In genomic region chr11:3954448-3955298, GRCh38 we compare ENCODE assay signal across 2 cellular contexts.
TF ChIP-seq lines count a peak whose summit lies in the region.

No MANE protein-coding gene starts in this region.

TF ChIP-seq in WTC11, 78 proteins besides CTCF, POLR2A, EP300 and RAD21 (continued from another document):
- TF ChIP-seq, protein P1, sequence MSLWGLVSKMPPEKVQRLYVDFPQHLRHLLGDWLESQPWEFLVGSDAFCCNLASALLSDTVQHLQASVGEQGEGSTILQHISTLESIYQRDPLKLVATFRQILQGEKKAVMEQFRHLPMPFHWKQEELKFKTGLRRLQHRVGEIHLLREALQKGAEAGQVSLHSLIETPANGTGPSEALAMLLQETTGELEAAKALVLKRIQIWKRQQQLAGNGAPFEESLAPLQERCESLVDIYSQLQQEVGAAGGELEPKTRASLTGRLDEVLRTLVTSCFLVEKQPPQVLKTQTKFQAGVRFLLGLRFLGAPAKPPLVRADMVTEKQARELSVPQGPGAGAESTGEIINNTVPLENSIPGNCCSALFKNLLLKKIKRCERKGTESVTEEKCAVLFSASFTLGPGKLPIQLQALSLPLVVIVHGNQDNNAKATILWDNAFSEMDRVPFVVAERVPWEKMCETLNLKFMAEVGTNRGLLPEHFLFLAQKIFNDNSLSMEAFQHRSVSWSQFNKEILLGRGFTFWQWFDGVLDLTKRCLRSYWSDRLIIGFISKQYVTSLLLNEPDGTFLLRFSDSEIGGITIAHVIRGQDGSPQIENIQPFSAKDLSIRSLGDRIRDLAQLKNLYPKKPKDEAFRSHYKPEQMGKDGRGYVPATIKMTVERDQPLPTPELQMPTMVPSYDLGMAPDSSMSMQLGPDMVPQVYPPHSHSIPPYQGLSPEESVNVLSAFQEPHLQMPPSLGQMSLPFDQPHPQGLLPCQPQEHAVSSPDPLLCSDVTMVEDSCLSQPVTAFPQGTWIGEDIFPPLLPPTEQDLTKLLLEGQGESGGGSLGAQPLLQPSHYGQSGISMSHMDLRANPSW (CRISPR knock-in tag; conservative IDR thresholded peaks at IDR 0.05; ENCODE audit: low read depth), result no peak
- TF ChIP-seq E2F1 (CRISPR knock-in tag; IDR thresholded peaks at IDR 0.05) (no peak), SOX15 (CRISPR knock-in tag; IDR thresholded peaks at IDR 0.05) (no peak), ETV6 (CRISPR knock-in tag; IDR thresholded peaks at IDR 0.05) (no peak), MXD4 (CRISPR knock-in tag; IDR thresholded peaks at IDR 0.05; ENCODE audit: borderline replicate concordance) (no peak), ZNF232 (CRISPR knock-in tag; IDR thresholded peaks at IDR 0.05) (no peak), PRRX2 (CRISPR knock-in tag; IDR thresholded peaks at IDR 0.05) (no peak), KAT7 (CRISPR knock-in tag; IDR thresholded peaks at IDR 0.05; ENCODE audit: borderline replicate concordance) (no peak), FOXK1 (CRISPR knock-in tag; IDR thresholded peaks at IDR 0.05) (no peak), ZNF423 (CRISPR knock-in tag; IDR thresholded peaks at IDR 0.05) (no peak), HMGA2 (CRISPR knock-in tag; IDR thresholded peaks at IDR 0.05) (no peak), ZNF317 (CRISPR knock-in tag; IDR thresholded peaks at IDR 0.05; ENCODE audit: borderline replicate concordance, low read depth) (no peak), ZNF416 (CRISPR knock-in tag; IDR thresholded peaks at IDR 0.05) (no peak), EMX1 (CRISPR knock-in tag; IDR thresholded peaks at IDR 0.05) (no peak)
- TF ChIP-seq, protein P2, sequence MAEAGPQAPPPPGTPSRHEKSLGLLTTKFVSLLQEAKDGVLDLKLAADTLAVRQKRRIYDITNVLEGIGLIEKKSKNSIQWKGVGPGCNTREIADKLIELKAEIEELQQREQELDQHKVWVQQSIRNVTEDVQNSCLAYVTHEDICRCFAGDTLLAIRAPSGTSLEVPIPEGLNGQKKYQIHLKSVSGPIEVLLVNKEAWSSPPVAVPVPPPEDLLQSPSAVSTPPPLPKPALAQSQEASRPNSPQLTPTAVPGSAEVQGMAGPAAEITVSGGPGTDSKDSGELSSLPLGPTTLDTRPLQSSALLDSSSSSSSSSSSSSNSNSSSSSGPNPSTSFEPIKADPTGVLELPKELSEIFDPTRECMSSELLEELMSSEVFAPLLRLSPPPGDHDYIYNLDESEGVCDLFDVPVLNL (CRISPR knock-in tag; IDR thresholded peaks at IDR 0.05; ENCODE audit: borderline replicate concordance, low read depth), result no peak
- TF ChIP-seq, protein P3, sequence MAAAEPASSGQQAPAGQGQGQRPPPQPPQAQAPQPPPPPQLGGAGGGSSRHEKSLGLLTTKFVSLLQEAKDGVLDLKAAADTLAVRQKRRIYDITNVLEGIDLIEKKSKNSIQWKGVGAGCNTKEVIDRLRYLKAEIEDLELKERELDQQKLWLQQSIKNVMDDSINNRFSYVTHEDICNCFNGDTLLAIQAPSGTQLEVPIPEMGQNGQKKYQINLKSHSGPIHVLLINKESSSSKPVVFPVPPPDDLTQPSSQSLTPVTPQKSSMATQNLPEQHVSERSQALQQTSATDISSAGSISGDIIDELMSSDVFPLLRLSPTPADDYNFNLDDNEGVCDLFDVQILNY (CRISPR knock-in tag; IDR thresholded peaks at IDR 0.05), result no peak

TF ChIP-seq in GM23338, 12 proteins besides CTCF, POLR2A, EP300 and RAD21 (continued from another document):
- TF ChIP-seq REST (IDR thresholded peaks at IDR 0.05; ENCODE audit: unreplicated experiment) (no peak), POLR2AphosphoS5 (IDR thresholded peaks at IDR 0.05; ENCODE audit: low read depth) (no peak), ZNF462 (CRISPR knock-in tag; IDR thresholded peaks at IDR 0.05) (no peak), NANOG (IDR thresholded peaks at IDR 0.05; ENCODE audit: borderline replicate concordance) (no peak)
